In the genomic region with DNA sequence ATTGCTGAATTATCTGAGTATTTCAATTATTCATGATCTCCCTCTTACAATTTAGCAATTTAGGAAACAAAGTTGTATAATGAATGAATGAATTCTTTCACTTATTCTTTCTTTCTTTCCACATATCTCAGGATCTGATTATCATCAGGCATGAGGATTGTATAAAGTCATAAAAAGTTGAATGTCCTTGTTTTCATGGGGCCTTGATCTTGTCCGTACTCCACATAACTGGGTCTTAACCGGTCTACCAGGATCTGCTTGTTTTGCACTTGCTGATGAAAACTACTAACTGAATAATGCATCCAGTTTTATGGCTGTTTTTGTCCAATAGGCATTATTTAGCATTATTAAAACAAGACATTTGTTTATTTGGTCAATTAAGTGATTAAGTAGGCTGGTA, we compare ENCODE assay signal across 30 cellular contexts. TPM values are rescaled to one million over a fixed set of nuclear protein-coding genes. Genes with fewer than 3 reads are reported as not detected.
"Had no signal": no experiment of that assay in that cellular context is flagged by ENCODE, and none has a peak within 500 bp of the region (broad histone marks: within the 10 kb centered on the region; RNA-seq: fewer than 3 reads in every experiment).

No MANE protein-coding gene starts in this region.

- H3K4me3 ChIP-seq: stomach, suprapubic skin, testis, thoracic aorta, thyroid gland, tibial artery, tibial nerve, transverse colon, upper lobe of left lung, upper lobe of right lung, uterus had no signal

- DNase-seq: stimulated activated CD4-positive, alpha-beta T cell treated with anti-CD3 and anti-CD28 coated beads, Interleukin-2, amount 100 ng/mL, for 48 hours; stimulated activated CD4-positive, alpha-beta T cell treated with anti-CD3 and anti-CD28 coated beads, Interleukin-4, amount 100 ng/mL, for 1 hour; stimulated activated CD4-positive, alpha-beta T cell treated with anti-CD3 and anti-CD28 coated beads, Interleukin-4, amount 100 ng/mL, for 24 hours; stimulated activated CD4-positive, alpha-beta T cell treated with anti-CD3 and anti-CD28 coated beads, Interleukin-4, amount 100 ng/mL, for 4 hours; stimulated activated CD8-positive, alpha-beta memory T cell treated with anti-CD3 and anti-CD28 coated beads, Interleukin-4, amount 100 ng/mL, for 48 hours; stimulated activated naive B cell treated with anti-CD40 and anti-IgM and Interleukin-4, amounts not matched to agents 10 μg/mL and 1 μg/mL and 100 μg/mL, for 72 hours; stimulated activated naive CD4-positive, alpha-beta T cell; stimulated activated naive CD4-positive, alpha-beta T cell treated with Interleukin-2 at 50 U/mL for 16 hours; stimulated activated naive CD8-positive, alpha-beta T cell treated with anti-CD3 and anti-CD28 coated beads, Interleukin-15, amount 100 ng/mL, for 72 hours; stimulated activated naive CD8-positive, alpha-beta T cell treated with anti-CD3 and anti-CD28 coated beads, Interleukin-15, Interleukin-2, amounts not matched to agents 100 U/mL and 50 U/mL, for 24 hours; stomach; substantia nigra; testis; thyroid gland; tibial artery; transverse colon; trophoblast cell; upper lobe of left lung; upper lobe of right lung; uterus had no signal

- H3K9me3 ChIP-seq: suprapubic skin, testis, thoracic aorta, thyroid gland, tibial artery, transverse colon, upper lobe of left lung, upper lobe of right lung, uterus had no signal

- H3K27ac ChIP-seq: stomach, suprapubic skin, testis, thoracic aorta, thyroid gland, tibial artery, tibial nerve, transverse colon, upper lobe of left lung, upper lobe of right lung, uterus had no signal

- H3K27me3 ChIP-seq: stomach, suprapubic skin, testis, thyroid gland, tibial artery, tibial nerve, transverse colon, upper lobe of left lung, upper lobe of right lung, uterus had no signal

- H3K4me1 ChIP-seq: stomach, suprapubic skin, testis, thyroid gland, tibial artery, tibial nerve, upper lobe of left lung, upper lobe of right lung, uterus had no signal

- FAIRE-seq: urothelium cell line had no signal

- ATAC-seq: stimulated activated effector memory CD8-positive, alpha-beta T cell treated with anti-CD3 and anti-CD28 coated beads, Interleukin-12 subunit alpha, Interleukin-12 subunit beta, amount 100 ng/mL, for 72 hours; stimulated activated memory B cell treated with anti-CD40 and anti-IgM and Interleukin-4, amounts not matched to agents 10 μg/mL and 1 μg/mL and 100 μg/mL, for 72 hours; stimulated activated naive B cell treated with anti-CD40 and anti-IgM and Interleukin-4, amounts not matched to agents 10 μg/mL and 1 μg/mL and 100 μg/mL, for 72 hours; stimulated activated naive CD8-positive, alpha-beta T cell treated with anti-CD3 and anti-CD28 coated beads, Interleukin-15, amount 100 ng/mL, for 72 hours; stimulated activated naive CD8-positive, alpha-beta T cell treated with anti-CD3 and anti-CD28 coated beads, Interleukin-15, Interleukin-2, amounts not matched to agents 100 U/mL and 50 U/mL, for 24 hours; upper lobe of right lung had no signal

- H3K36me3 ChIP-seq: stomach, suprapubic skin, thoracic aorta, thyroid gland, tibial artery, tibial nerve, transverse colon, upper lobe of left lung, upper lobe of right lung, uterus had no signal

RNA-seq across cellular contexts. Expression of a gene that starts 12.6 kb away (rescaled TPM):
- total RNA-seq: subcutaneous adipose tissue, suprapubic skin, temporal lobe, testis, thoracic aorta, thyroid gland, tibial nerve, upper lobe of left lung, upper lobe of right lung, ureter, urinary bladder, uterus had no signal
- polyA plus RNA-seq: stomach, urinary bladder had no signal

RNA-seq across cellular contexts. Expression of a gene that starts 31.1 kb away (rescaled TPM):
- total RNA-seq: stomach, suprapubic skin, thoracic aorta, upper lobe of right lung, ureter, uterus had no signal
- polyA plus RNA-seq: stomach had no signal
